1 cellular context compared by ENCODE assay signal in the genomic region with DNA sequence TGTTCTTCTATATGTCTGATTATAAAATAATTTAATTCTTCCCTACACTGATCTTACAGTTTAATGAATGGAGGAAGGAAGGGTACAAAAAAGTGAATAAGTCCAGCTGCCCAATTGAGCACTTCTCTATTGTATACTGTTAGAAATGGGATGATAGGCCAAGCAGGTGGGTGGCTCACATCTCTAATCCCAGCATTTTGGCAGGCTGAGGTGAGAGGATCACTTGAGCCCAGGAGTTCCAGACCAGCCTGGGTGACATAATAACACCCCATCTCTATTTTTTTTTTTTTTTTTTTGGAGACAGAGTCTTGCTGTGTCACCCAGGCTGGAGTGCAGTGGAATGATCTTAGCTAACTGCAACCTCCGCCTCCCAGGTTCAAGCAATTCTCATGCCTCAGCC.
A peak's percentile ranks its signal among the peaks of the same experiment; 100 is the strongest.
TF ChIP-seq lines count a peak whose summit lies in the region.

No MANE protein-coding gene starts in this region.

TF ChIP-seq in K562, 482 proteins besides CTCF, POLR2A, EP300 and RAD21 (continued from another document):
- TF ChIP-seq, protein P1, sequence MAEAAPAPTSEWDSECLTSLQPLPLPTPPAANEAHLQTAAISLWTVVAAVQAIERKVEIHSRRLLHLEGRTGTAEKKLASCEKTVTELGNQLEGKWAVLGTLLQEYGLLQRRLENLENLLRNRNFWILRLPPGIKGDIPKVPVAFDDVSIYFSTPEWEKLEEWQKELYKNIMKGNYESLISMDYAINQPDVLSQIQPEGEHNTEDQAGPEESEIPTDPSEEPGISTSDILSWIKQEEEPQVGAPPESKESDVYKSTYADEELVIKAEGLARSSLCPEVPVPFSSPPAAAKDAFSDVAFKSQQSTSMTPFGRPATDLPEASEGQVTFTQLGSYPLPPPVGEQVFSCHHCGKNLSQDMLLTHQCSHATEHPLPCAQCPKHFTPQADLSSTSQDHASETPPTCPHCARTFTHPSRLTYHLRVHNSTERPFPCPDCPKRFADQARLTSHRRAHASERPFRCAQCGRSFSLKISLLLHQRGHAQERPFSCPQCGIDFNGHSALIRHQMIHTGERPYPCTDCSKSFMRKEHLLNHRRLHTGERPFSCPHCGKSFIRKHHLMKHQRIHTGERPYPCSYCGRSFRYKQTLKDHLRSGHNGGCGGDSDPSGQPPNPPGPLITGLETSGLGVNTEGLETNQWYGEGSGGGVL (CRISPR knock-in tag; IDR thresholded peaks at IDR 0.05) = no peak
- peak; percentile 30; the same call in 1 of the 2 replicates for TF ChIP-seq ZNF384 (IDR thresholded peaks at IDR 0.05; ENCODE audit: low read depth, low read length)
TF ChIP-seq in K562: peak in this region for 2.
